ENCODE assay signal across 8 cellular contexts in the genomic region with DNA sequence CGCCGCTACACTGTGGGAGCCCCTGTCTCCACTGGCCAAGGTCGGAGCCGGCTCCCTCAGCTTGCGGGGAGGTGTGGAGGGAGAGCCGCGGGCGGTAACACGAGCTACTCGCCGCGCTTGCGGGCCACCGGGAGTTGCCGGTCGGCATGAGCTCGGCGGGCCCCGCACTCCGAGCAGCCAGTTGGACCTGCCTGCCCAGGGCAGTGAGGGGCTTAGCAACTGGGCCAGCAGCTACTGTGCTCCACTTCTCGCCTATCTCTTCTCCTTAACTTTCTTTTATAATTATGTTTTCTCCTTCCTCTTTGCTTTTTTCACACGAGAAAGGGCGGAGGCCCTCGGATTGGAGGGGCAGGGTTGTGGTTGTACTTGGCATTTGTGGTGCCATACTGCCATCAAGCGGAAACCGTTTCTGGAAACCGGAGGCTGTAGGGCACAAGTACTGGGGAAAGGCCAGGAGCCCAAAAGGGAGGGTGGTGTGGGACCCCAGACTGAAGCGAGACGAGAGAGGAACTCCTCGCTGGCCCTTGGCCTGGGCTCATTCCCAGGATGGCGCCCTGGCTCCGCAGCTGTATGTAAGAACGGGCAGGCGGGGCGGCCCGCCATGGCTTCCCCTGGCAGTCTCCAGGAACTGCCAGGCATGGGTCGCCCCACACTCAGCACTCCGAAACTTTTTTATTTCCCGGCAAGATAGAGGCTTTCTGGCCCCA.
DNase-seq lines count a peak whose midpoint lies in the region; ATAC-seq and TF ChIP-seq lines count a peak whose summit lies in the region.
"Not testable (repeated sequence)": the region's sequence is repeated elsewhere in the genome, so short reads cannot be mapped to it uniquely, and the experiment has no call there.

No MANE protein-coding gene starts in this region.

- H3K9me3 ChIP-seq in stomach smooth muscle (ENCODE audit: control insufficient read depth in 2 of 2, low read length in 2 of 2) = not testable (repeated sequence)

- H3K27me3 Mint-ChIP-seq in nephron (ENCODE audit: low read depth) = not testable (repeated sequence)

- ATAC-seq in GM19463 (IDR thresholded peaks at IDR 0.05; ENCODE audit: unreplicated experiment) (peak; percentile 29), HG03108 (IDR thresholded peaks at IDR 0.05; ENCODE audit: unreplicated experiment) (peak; percentile 17)

- not testable (repeated sequence) for H3K27me3 ChIP-seq in stomach smooth muscle (ENCODE audit: control insufficient read depth in 1 of 2, insufficient read depth in 2 of 2, low read length in 2 of 2)

- not testable (repeated sequence) for TF ChIP-seq CTCF in nephron (IDR thresholded peaks at IDR 0.05; ENCODE audit: unreplicated experiment in 3 of 3)

- DNase-seq in T-helper 9 cell (peak; percentile 24), islet precursor cell (peak; percentile 24)

- peak overlapping the region in 1 of 2 donors; percentile 62 for H3K9ac ChIP-seq in stomach smooth muscle (ENCODE audit: low read length in 2 of 2)

- peaks cover 25% of the 10 kb centered on the region for H3K4me1 Mint-ChIP-seq in nephron

- peak overlapping the region; percentile 47 for H3K27ac ChIP-seq in cingulate gyrus (ENCODE audit: low read depth, low read length)
- peak overlapping the region; percentile 69 for H3K27ac ChIP-seq in stomach smooth muscle (ENCODE audit: low read length)

- not testable (repeated sequence) for H3K36me3 ChIP-seq in stomach smooth muscle (ENCODE audit: control insufficient read depth in 2 of 2, insufficient read depth in 2 of 2, low read length in 2 of 2)

- peak overlapping the region; percentile 79 to 99 (median 83) for H3K27ac Mint-ChIP-seq in nephron

- peak overlapping the region; percentile 33 to 81 (median 75) for H3K4me3 Mint-ChIP-seq in nephron

- H3K4me3 ChIP-seq in GM08714 (ENCODE audit: low read length) = peak overlapping the region; percentile 41; the same call in 1 of the 2 replicates
- peak overlapping the region in 1 of 2 donors; percentile 78 for H3K4me3 ChIP-seq in stomach smooth muscle (ENCODE audit: low read length in 2 of 2)

- H3K9me3 Mint-ChIP-seq in nephron = not testable (repeated sequence)

- H3K4me1 ChIP-seq in stomach smooth muscle (ENCODE audit: control insufficient read depth, insufficient read depth, low read length) = peaks cover 34% of the 10 kb centered on the region

- peaks cover 11% of the 10 kb centered on the region for H3K36me3 Mint-ChIP-seq in nephron (ENCODE audit: low read depth)
